20 cellular contexts compared by ENCODE assay signal in the genomic region with DNA sequence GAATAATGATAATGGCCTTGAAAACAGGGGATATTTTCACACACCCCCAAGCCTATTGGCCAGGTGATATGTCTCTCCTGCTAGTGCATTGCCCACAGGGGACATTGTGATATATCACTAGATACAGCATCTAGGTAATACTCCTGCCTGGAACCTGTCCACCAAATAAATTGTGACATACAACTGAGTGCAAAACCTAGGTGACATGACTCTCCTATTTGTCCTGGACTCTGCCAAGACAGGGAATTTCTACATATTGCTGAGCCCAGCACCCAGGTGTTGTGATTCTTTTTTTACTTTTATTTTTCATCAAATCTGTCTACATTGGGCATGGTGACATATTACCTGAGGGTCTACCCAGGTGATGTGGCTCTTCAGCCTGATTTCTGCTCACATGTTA. TPM values are rescaled to one million over a fixed set of nuclear protein-coding genes. Genes with fewer than 3 reads are reported as not detected.
"Had no signal": no experiment of that assay in that cellular context is flagged by ENCODE, and none has a peak within 500 bp of the region (broad histone marks: within the 10 kb centered on the region; RNA-seq: fewer than 3 reads in every experiment).

No MANE protein-coding gene starts in this region.

RNA-seq across cellular contexts. Expression of a gene that starts 1.6 kb away (rescaled TPM):
- total RNA-seq: activated naive CD4-positive, alpha-beta T cell treated with anti-CD3 and anti-CD28 coated beads for 36 hours; activated naive CD4-positive, alpha-beta T cell treated with anti-CD3 and anti-CD28 coated beads, Interleukin-2, amount 50 U/mL, for 72 hours; activated naive CD8-positive, alpha-beta T cell treated with anti-CD3 and anti-CD28 coated beads for 36 hours; activated naive CD8-positive, alpha-beta T cell treated with anti-CD3 and anti-CD28 coated beads, Interleukin-2, amount 10 ng/mL, durations not matched to agents 7 days and 5 days; activated T-cell treated with anti-CD3 and anti-CD28 coated beads, Interleukin-2, amount 50 U/mL, for 4 hours; activated T-cell treated with anti-CD3 and anti-CD28 coated beads, Interleukin-2, amount 50 U/mL, for 72 hours; activated T-helper 1 cell treated with anti-CD3 and anti-CD28 coated beads, Interleukin-12 subunit alpha, Interleukin-12 subunit beta, Interleukin-2, Interleukin-4 antibody, amounts not matched to agents 30 ng/mL and 10 ng/mL and 1 ng/mL, durations not matched to agents 14 hours and 24 hours and 36 hours; activated T-helper 17 cell treated with anti-CD3 and anti-CD28 coated beads, Interleukin-2, amount 50 U/mL, for 72 hours; activated T-helper 2 cell treated with anti-CD3 and anti-CD28 coated beads, Interferon-gamma antibody, Interleukin-2, Interleukin-4, amounts not matched to agents 10 μg/mL and 5 μg/mL and 100 μg/mL, durations not matched to agents 14 hours and 24 hours and 36 hours; adrenal gland; aorta; ascending aorta; astrocyte; body of pancreas; breast epithelium; bronchial epithelial cell; cardiac muscle cell; cardiac septum; cerebellum; chondrocyte had no signal
